ENCODE assay signal across 8 cellular contexts in genomic region chr5:34007116-34007674, GRCh38. TPM values are rescaled to one million over a fixed set of nuclear protein-coding genes. Genes with fewer than 3 reads are reported as not detected.
A peak's percentile ranks its signal among the peaks of the same experiment; 100 is the strongest.
DNase-seq lines count a peak whose midpoint lies in the region; ATAC-seq, FAIRE-seq and TF ChIP-seq lines count a peak whose summit lies in the region.

No MANE protein-coding gene starts in this region.

- no peaks in the 10 kb centered on the region for H3K9me3 ChIP-seq in CD4-positive, CD25-positive, alpha-beta regulatory T cell (ENCODE audit: control insufficient read depth in 2 of 2, low read length in 2 of 2)
- H3K9me3 ChIP-seq in KOPT-K1 (ENCODE audit: insufficient read depth, low read length, poor library complexity, severe bottlenecking), result no peaks in the 10 kb centered on the region
- no peaks in the 10 kb centered on the region for H3K9me3 ChIP-seq in body of pancreas
- H3K9me3 ChIP-seq in keratinocyte (ENCODE audit: control insufficient read depth, low read depth, low read length), result no peaks in the 10 kb centered on the region

- no peak for TF ChIP-seq POLR2A in body of pancreas (IDR thresholded peaks at IDR 0.05)

- peaks cover 8% of the 10 kb centered on the region for H3K36me3 Mint-ChIP-seq in CD4-positive, CD25-positive, alpha-beta regulatory T cell
- peaks cover 12 to 21% of the 10 kb centered on the region in 2 donors for H3K36me3 Mint-ChIP-seq in stimulated activated naive B cell treated with anti-CD40 and anti-IgM and Interleukin-4, amounts not matched to agents 10 μg/mL and 1 μg/mL and 100 μg/mL, for 72 hours

- H3K4me3 ChIP-seq in CD4-positive, CD25-positive, alpha-beta regulatory T cell (ENCODE audit: low read depth, low read length), result peak overlapping the region; percentile 85
- H3K4me3 ChIP-seq in body of pancreas, result peak overlapping the region; percentile 48 to 60
- peak overlapping the region; percentile 52 to 98 (median 95) for H3K4me3 ChIP-seq in keratinocyte (ENCODE audit: control insufficient read depth in 2 of 3, extremely low read depth in 1 of 3, insufficient read depth in 2 of 3, low read depth in 1 of 3, low read length in 3 of 3)

- peak overlapping the region; percentile 93 for H3K4me2 ChIP-seq in keratinocyte (ENCODE audit: control insufficient read depth, extremely low read depth, insufficient read depth, low read depth, low read length)

- no peak for DNase-seq in CD4-positive, CD25-positive, alpha-beta regulatory T cell
- DNase-seq in body of pancreas (peak; percentile 11 to 23 (median 20)), keratinocyte (ENCODE audit: low read depth, low spot score) (no peak), COLO829 (ENCODE audit: low spot score) (no peak), NOMO-1 treated with dmso at 0.1 percent for 144 hours (lab: John Stamatoyannopoulos, UW; ENCODE audit: unreplicated experiment) (no peak)
- DNase-seq in stimulated activated naive B cell treated with anti-CD40 and anti-IgM and Interleukin-4, amounts not matched to agents 10 μg/mL and 1 μg/mL and 100 μg/mL, for 72 hours, result no peak

- peak overlapping the region; percentile 96 to 98 (median 96) for H3K4me3 Mint-ChIP-seq in CD4-positive, CD25-positive, alpha-beta regulatory T cell
- H3K4me3 Mint-ChIP-seq in stimulated activated naive B cell treated with anti-CD40 and anti-IgM and Interleukin-4, amounts not matched to agents 10 μg/mL and 1 μg/mL and 100 μg/mL, for 72 hours, result peak overlapping the region; percentile 83 to 97

- peaks cover 7% of the 10 kb centered on the region for H3K36me3 ChIP-seq in CD4-positive, CD25-positive, alpha-beta regulatory T cell (ENCODE audit: control insufficient read depth, insufficient read depth, low read length)
- H3K36me3 ChIP-seq in KOPT-K1 (ENCODE audit: insufficient read depth, low read length) (peaks cover 18% of the 10 kb centered on the region; the same call in 1 of the 2 replicates), body of pancreas (replicated peaks in 1 of 2; ENCODE audit: insufficient read depth in 1 of 2, low read depth in 2 of 2) (no peaks in the 10 kb centered on the region), keratinocyte (ENCODE audit: control insufficient read depth in 2 of 2, extremely low read depth in 1 of 2, insufficient read depth in 2 of 2, low read length in 2 of 2) (peaks cover 5 to 11% of the 10 kb centered on the region in 2 experiments)

- intact Hi-C loops in body of pancreas (cut with DNase I), result no loop called here

- no peaks in the 10 kb centered on the region for H3K27me3 Mint-ChIP-seq in CD4-positive, CD25-positive, alpha-beta regulatory T cell
- H3K27me3 Mint-ChIP-seq in stimulated activated naive B cell treated with anti-CD40 and anti-IgM and Interleukin-4, amounts not matched to agents 10 μg/mL and 1 μg/mL and 100 μg/mL, for 72 hours, result peaks cover 0 to 9% of the 10 kb centered on the region in 2 donors

- H3K27ac Mint-ChIP-seq in CD4-positive, CD25-positive, alpha-beta regulatory T cell, result peak overlapping the region; percentile 88 to 97 (median 89)
- peak overlapping the region; percentile 95 for H3K27ac Mint-ChIP-seq in stimulated activated naive B cell treated with anti-CD40 and anti-IgM and Interleukin-4, amounts not matched to agents 10 μg/mL and 1 μg/mL and 100 μg/mL, for 72 hours

- peaks cover 2% of the 10 kb centered on the region for H3K79me2 ChIP-seq in keratinocyte (ENCODE audit: control insufficient read depth, insufficient read depth, low read length)

- peaks cover 20% of the 10 kb centered on the region for H3K4me1 ChIP-seq in CD4-positive, CD25-positive, alpha-beta regulatory T cell (ENCODE audit: control insufficient read depth, insufficient read depth, low read length, poor library complexity, severe bottlenecking)
- H3K4me1 ChIP-seq in body of pancreas (peaks cover 24% of the 10 kb centered on the region), keratinocyte (ENCODE audit: control insufficient read depth, extremely low read depth, insufficient read depth, low read length) (peaks cover 26% of the 10 kb centered on the region)

- no peaks in the 10 kb centered on the region for H4K20me1 ChIP-seq in keratinocyte (ENCODE audit: control insufficient read depth, extremely low read depth, insufficient read depth, low read length)

- 6% methylated on average over 16 of the region's 16 CpGs for WGBS in body of pancreas, 2 donors

- no peak for FAIRE-seq in keratinocyte (lab: Jason Lieb, UNC)

- peaks cover 17 to 27% (median 20%) of the 10 kb centered on the region in 4 donors for H3K4me1 Mint-ChIP-seq in CD4-positive, CD25-positive, alpha-beta regulatory T cell
- peaks cover 6 to 21% of the 10 kb centered on the region in 2 donors for H3K4me1 Mint-ChIP-seq in stimulated activated naive B cell treated with anti-CD40 and anti-IgM and Interleukin-4, amounts not matched to agents 10 μg/mL and 1 μg/mL and 100 μg/mL, for 72 hours

- peak overlapping the region; percentile 93 for H2AFZ ChIP-seq in keratinocyte (ENCODE audit: control insufficient read depth, low read length)

- ATAC-seq in CD4-positive, CD25-positive, alpha-beta regulatory T cell (ENCODE audit: low read depth in 2 of 2), result no peak
- no peak for ATAC-seq in body of pancreas
- no peak for ATAC-seq in stimulated activated naive B cell treated with anti-CD40 and anti-IgM and Interleukin-4, amounts not matched to agents 10 μg/mL and 1 μg/mL and 100 μg/mL, for 72 hours (replicated peaks)
- ATAC-seq in GM18868 (IDR thresholded peaks at IDR 0.05; ENCODE audit: unreplicated experiment), result no peak

- no peak for TF ChIP-seq CTCF in body of pancreas (IDR thresholded peaks at IDR 0.05)
- no peak for TF ChIP-seq CTCF in keratinocyte (optimal IDR thresholded peaks at IDR 0.05 in 1 of 3, IDR thresholded peaks at IDR 0.05 in 1 of 3, conservative IDR thresholded peaks at IDR 0.05 in 1 of 3; ENCODE audit: extremely low read depth in 1 of 3, insufficient read depth in 2 of 3, low read length in 3 of 3)

- peak overlapping the region; percentile 88 for H3K27ac ChIP-seq in CD4-positive, CD25-positive, alpha-beta regulatory T cell (ENCODE audit: insufficient read depth, low read length, poor library complexity, severe bottlenecking)
- peak overlapping the region; percentile 81 for H3K27ac ChIP-seq in KOPT-K1 (ENCODE audit: low read depth, low read length, poor library complexity, severe bottlenecking)
- H3K27ac ChIP-seq in body of pancreas, result peak overlapping the region; percentile 83 to 95 (median 88)
- peak overlapping the region; percentile 89 for H3K27ac ChIP-seq in keratinocyte (ENCODE audit: control insufficient read depth, insufficient read depth, low read length)

- peak overlapping the region; percentile 89 for H3K9ac ChIP-seq in keratinocyte (ENCODE audit: control insufficient read depth, extremely low read depth, insufficient read depth, low read length)

- dilution Hi-C loops in keratinocyte (cut with MboI; ENCODE audit: extremely low pct_ligation_motif_present, low sequenced_read_pairs), result no loop called here

- H3K9me3 Mint-ChIP-seq in CD4-positive, CD25-positive, alpha-beta regulatory T cell, result no peaks in the 10 kb centered on the region
- no peaks in the 10 kb centered on the region for H3K9me3 Mint-ChIP-seq in stimulated activated naive B cell treated with anti-CD40 and anti-IgM and Interleukin-4, amounts not matched to agents 10 μg/mL and 1 μg/mL and 100 μg/mL, for 72 hours

- H3K27me3 ChIP-seq in CD4-positive, CD25-positive, alpha-beta regulatory T cell (ENCODE audit: control insufficient read depth, insufficient read depth, low read length), result no peaks in the 10 kb centered on the region
- H3K27me3 ChIP-seq in body of pancreas (no peaks in the 10 kb centered on the region), keratinocyte (ENCODE audit: control insufficient read depth, extremely low read depth, insufficient read depth, low read length) (no peaks in the 10 kb centered on the region)

- H3K9me1 ChIP-seq in keratinocyte (ENCODE audit: control insufficient read depth, extremely low read depth, insufficient read depth, low read length), result no peaks in the 10 kb centered on the region

RNA-seq across cellular contexts. Expression of gene AMACR, which starts 0.7 kb away (rescaled TPM):
- 2.1 TPM for total RNA-seq in CD4-positive, CD25-positive, alpha-beta regulatory T cell
- polyA plus RNA-seq in CD4-positive, CD25-positive, alpha-beta regulatory T cell, result 1 to 10 TPM; 7.7 to 9.3 (median 8.6) TPM
- 1 to 10 TPM; 5.4 to 7.3 TPM for total RNA-seq in body of pancreas
- polyA plus RNA-seq in keratinocyte, result 20.3 to 34.6 TPM (median 22.3 TPM) in 3 replicates
- 9.7 TPM for polyA plus RNA-seq in keratinocyte (2011; ENCODE audit: low read depth)
- 19.6 and 25.0 TPM in 2 replicates for polyA plus RNA-seq in keratinocyte (2011; cell fraction: cytosol; rRNA removed)
- polyA plus RNA-seq in keratinocyte (2011; cell fraction: nucleus; rRNA removed), result 28.6 and 31.2 TPM in 2 replicates
- polyA plus RNA-seq in keratinocyte (2012; ENCODE audit: low replicate concordance), result 6.7 and 14.1 TPM in 2 replicates
- polyA minus RNA-seq in keratinocyte, result 1.0 to 22.3 TPM (median 7.9 TPM) in 3 replicates
- 11.3 TPM for polyA minus RNA-seq in keratinocyte (2011; cell fraction: cytosol; rRNA and poly(A)+ RNA removed)
- polyA minus RNA-seq in keratinocyte (2011; cell fraction: nucleus; rRNA and poly(A)+ RNA removed), result 7.9 and 19.9 TPM in 2 replicates

RNA-seq across cellular contexts. Expression of gene SLC45A2, which starts 22.7 kb away (rescaled TPM):
- not detected for total RNA-seq in CD4-positive, CD25-positive, alpha-beta regulatory T cell
- not detected for polyA plus RNA-seq in CD4-positive, CD25-positive, alpha-beta regulatory T cell
- total RNA-seq in body of pancreas, result not detected
- 0.04 to 0.05 TPM in 2 of 3 replicates, not detected in the other for polyA plus RNA-seq in keratinocyte
- polyA plus RNA-seq in keratinocyte (2011; ENCODE audit: low read depth), result not detected
- polyA plus RNA-seq in keratinocyte (2011; cell fraction: cytosol; rRNA removed), result 0.04 TPM in 1 of 2 replicates, not detected in the other
- polyA plus RNA-seq in keratinocyte (2011; cell fraction: nucleus; rRNA removed), result 0.08 and 0.17 TPM in 2 replicates
- polyA plus RNA-seq in keratinocyte (2012; ENCODE audit: low replicate concordance), result not detected in 2 replicates
- 0.13 to 0.35 TPM in 2 of 3 replicates, not detected in the other for polyA minus RNA-seq in keratinocyte
- not detected for polyA minus RNA-seq in keratinocyte (2011; cell fraction: cytosol; rRNA and poly(A)+ RNA removed)
- 0.85 and 1.3 TPM in 2 replicates for polyA minus RNA-seq in keratinocyte (2011; cell fraction: nucleus; rRNA and poly(A)+ RNA removed)

RNA-seq across cellular contexts. Expression of gene C1QTNF3, which starts 35.8 kb away (rescaled TPM):
- total RNA-seq in CD4-positive, CD25-positive, alpha-beta regulatory T cell, result 7.6 TPM
- polyA plus RNA-seq in CD4-positive, CD25-positive, alpha-beta regulatory T cell, result under 1 TPM in 3 of 4 donors, not detected in 1; 0.09 to 0.60 (median 0.42) TPM
- 1 to 10 TPM in 1 of 2 donors, under 1 TPM in 1; 0.99 to 8.3 TPM for total RNA-seq in body of pancreas
- 0.17 to 1.1 TPM (median 1.0 TPM) in 3 replicates for polyA plus RNA-seq in keratinocyte
- not detected for polyA plus RNA-seq in keratinocyte (2011; ENCODE audit: low read depth)
- 0.10 and 0.19 TPM in 2 replicates for polyA plus RNA-seq in keratinocyte (2011; cell fraction: cytosol; rRNA removed)
- polyA plus RNA-seq in keratinocyte (2011; cell fraction: nucleus; rRNA removed), result 3.2 and 3.5 TPM in 2 replicates
- 0.25 and 0.89 TPM in 2 replicates for polyA plus RNA-seq in keratinocyte (2012; ENCODE audit: low replicate concordance)
- polyA minus RNA-seq in keratinocyte, result 0.10 to 1.2 TPM in 2 of 3 replicates, not detected in the other
- not detected for polyA minus RNA-seq in keratinocyte (2011; cell fraction: cytosol; rRNA and poly(A)+ RNA removed)
- polyA minus RNA-seq in keratinocyte (2011; cell fraction: nucleus; rRNA and poly(A)+ RNA removed), result 1.8 and 3.3 TPM in 2 replicates

Comparison
In these comparisons a context has a peak if more than half of its experiments do, and no peak if none do; other contexts are left out.
1. DNase-seq: peak in body of pancreas (4 of 4); none in CD4-positive, CD25-positive, alpha-beta regulatory T cell (0 of 3), keratinocyte (single experiment), stimulated activated naive B cell treated with anti-CD40 and anti-IgM and Interleukin-4, amounts not matched to agents 10 μg/mL and 1 μg/mL and 100 μg/mL, for 72 hours (single experiment), COLO829 (single experiment) and NOMO-1 treated with dmso at 0.1 percent for 144 hours (single experiment).
2. Peak in every context shown above with its lines, with median percentiles within 50 percentile points of each other: H3K27ac ChIP-seq and H3K4me3 ChIP-seq.